In genomic region chr2:11777066-11777782, GRCh38 we compare ENCODE assay signal across 17 cellular contexts. TPM values are rescaled to one million over a fixed set of nuclear protein-coding genes. Genes with fewer than 3 reads are reported as not detected.
DNase-seq lines count a peak whose midpoint lies in the region; ATAC-seq and TF ChIP-seq lines count a peak whose summit lies in the region.
"Had no signal": no experiment of that assay in that cellular context is flagged by ENCODE, and none has a peak within 500 bp of the region (broad histone marks: within the 10 kb centered on the region; RNA-seq: fewer than 3 reads in every experiment).

No MANE protein-coding gene starts in this region.

- no peaks in the 10 kb centered on the region for H3K27me3 ChIP-seq in CD4-positive, CD25-positive, alpha-beta regulatory T cell (ENCODE audit: control insufficient read depth, insufficient read depth, low read length)
- H3K27me3 ChIP-seq: pancreas, SJCRH30 had no signal

- no peak for DNase-seq in CD4-positive, CD25-positive, alpha-beta regulatory T cell
- DNase-seq in ELF-1 (ENCODE audit: low read depth, low spot score) = peak; percentile 23
- DNase-seq in activated CD8-positive, alpha-beta memory T cell treated with anti-CD3 and anti-CD28 coated beads, Interleukin-2, amount 50 U/mL, for 48 hours = peak; percentile 42
- DNase-seq in natural killer cell = peak; percentile 35
- DNase-seq in activated CD4-positive, CD25-positive, alpha-beta regulatory T cell (lab: John Stamatoyannopoulos, UW) = no peak
- DNase-seq in HFFc6 = no peak
- no peak for DNase-seq in pons (ENCODE audit: low spot score)
- DNase-seq: C1 segment of cervical spinal cord; H7; KG1; NCI-H1930; pancreas; SJCRH30; stimulated activated CD4-positive, alpha-beta T cell treated with anti-CD3 and anti-CD28 coated beads, Interleukin-1b, Interleukin-23, amount 100 ng/mL, for 48 hours had no signal

- H3K9me3 ChIP-seq in CD4-positive, CD25-positive, alpha-beta regulatory T cell (ENCODE audit: control insufficient read depth in 2 of 2, low read length in 2 of 2) = no peaks in the 10 kb centered on the region
- H3K9me3 ChIP-seq: pancreas, SJCRH30 had no signal

- peak overlapping the region in 1 of 3 donors; percentile 89 for H3K27ac Mint-ChIP-seq in CD4-positive, CD25-positive, alpha-beta regulatory T cell
- peak overlapping the region; percentile 79 to 84 for H3K27ac Mint-ChIP-seq in natural killer cell
- no peak overlapping the region for H3K27ac Mint-ChIP-seq in HFFc6
- H3K27ac Mint-ChIP-seq: brain had no signal

- peak overlapping the region in 3 of 4 donors; percentile 32 to 76 (median 70) for H3K4me3 Mint-ChIP-seq in CD4-positive, CD25-positive, alpha-beta regulatory T cell
- H3K4me3 Mint-ChIP-seq in natural killer cell (peak overlapping the region; percentile 82), HFFc6 (no peak overlapping the region)
- H3K4me3 Mint-ChIP-seq: brain had no signal

- peaks cover 55% of the 10 kb centered on the region for H3K36me3 ChIP-seq in CD4-positive, CD25-positive, alpha-beta regulatory T cell (ENCODE audit: control insufficient read depth, insufficient read depth, low read length)

- no peak overlapping the region for H3K4me3 ChIP-seq in CD4-positive, CD25-positive, alpha-beta regulatory T cell (ENCODE audit: low read depth, low read length)
- H3K4me3 ChIP-seq: pancreas, SJCRH30 had no signal

- TF ChIP-seq CTCF in natural killer cell (IDR thresholded peaks at IDR 0.05) (no peak), HFFc6 (IDR thresholded peaks at IDR 0.05) (no peak)

- ATAC-seq in CD4-positive, CD25-positive, alpha-beta regulatory T cell (ENCODE audit: low read depth in 2 of 2) = no peak
- ATAC-seq in natural killer cell (peak; percentile 58 to 74 (median 64)), GM18867 (IDR thresholded peaks at IDR 0.05; ENCODE audit: unreplicated experiment) (no peak)
- ATAC-seq: pancreas had no signal

- no peaks in the 10 kb centered on the region for H3K27me3 Mint-ChIP-seq in CD4-positive, CD25-positive, alpha-beta regulatory T cell
- H3K27me3 Mint-ChIP-seq in natural killer cell (ENCODE audit: low read depth in 2 of 2) (no peaks in the 10 kb centered on the region), HFFc6 (ENCODE audit: insufficient read depth) (no peaks in the 10 kb centered on the region)
- H3K27me3 Mint-ChIP-seq: brain had no signal

- H3K4me1 Mint-ChIP-seq in CD4-positive, CD25-positive, alpha-beta regulatory T cell = peaks cover 36 to 54% (median 44%) of the 10 kb centered on the region in 4 donors
- H3K4me1 Mint-ChIP-seq in natural killer cell = peaks cover 46 to 49% of the 10 kb centered on the region in 2 donors
- peaks cover 45% of the 10 kb centered on the region for H3K4me1 Mint-ChIP-seq in HFFc6 (ENCODE audit: low read depth)

- intact Hi-C loops in natural killer cell (cut with micrococcal nuclease) = loop anchor here (1.0 kb wide), 1 partner anchor 27 kb away; no protein-coding TSS in a partner anchor

- no peaks in the 10 kb centered on the region for H3K9me3 Mint-ChIP-seq in CD4-positive, CD25-positive, alpha-beta regulatory T cell
- H3K9me3 Mint-ChIP-seq in natural killer cell (no peaks in the 10 kb centered on the region), HFFc6 (no peaks in the 10 kb centered on the region)
- H3K9me3 Mint-ChIP-seq: brain had no signal

- H3K36me3 Mint-ChIP-seq in CD4-positive, CD25-positive, alpha-beta regulatory T cell = peaks cover 38% of the 10 kb centered on the region
- H3K36me3 Mint-ChIP-seq in natural killer cell (peaks cover 29% of the 10 kb centered on the region), HFFc6 (ENCODE audit: low read depth) (peaks cover 16% of the 10 kb centered on the region)

- H3K27ac ChIP-seq in CD4-positive, CD25-positive, alpha-beta regulatory T cell (ENCODE audit: insufficient read depth, low read length, poor library complexity, severe bottlenecking) = no peak overlapping the region
- H3K27ac ChIP-seq: pancreas, SJCRH30, VCaP had no signal

- H3K4me1 ChIP-seq in CD4-positive, CD25-positive, alpha-beta regulatory T cell (ENCODE audit: control insufficient read depth, insufficient read depth, low read length, poor library complexity, severe bottlenecking) = peaks cover 35% of the 10 kb centered on the region

RNA-seq across cellular contexts. Expression of gene LPIN1, which starts 30.8 kb away (rescaled TPM):
- 94.9 TPM for total RNA-seq in CD4-positive, CD25-positive, alpha-beta regulatory T cell
- 10 to 100 TPM; 20.3 to 27.0 (median 24.4) TPM for polyA plus RNA-seq in CD4-positive, CD25-positive, alpha-beta regulatory T cell
- 100 to 1,000 TPM in 2 of 3 donors, 10 to 100 TPM in 1; 95.0 to 122 (median 118) TPM for total RNA-seq in natural killer cell
- total RNA-seq in HFFc6 (2021; fragmentation: NEBNext Ultra II Directional; extraction: Animal tissue kit (Norgen Biotek cat#: 25700)) = 10 to 100 TPM; 17.5 to 22.9 (median 20.7) TPM

Comparison
In these comparisons a context has a peak if more than half of its experiments do, and no peak if none do; other contexts are left out.
1. ATAC-seq: peak in natural killer cell (3 of 3); none in CD4-positive, CD25-positive, alpha-beta regulatory T cell (0 of 2) and GM18867 (single experiment).
2. DNase-seq: peak in ELF-1 (single experiment), activated CD8-positive, alpha-beta memory T cell treated with anti-CD3 and anti-CD28 coated beads, Interleukin-2, amount 50 U/mL, for 48 hours (single experiment) and natural killer cell (single experiment); none in CD4-positive, CD25-positive, alpha-beta regulatory T cell (0 of 3), activated CD4-positive, CD25-positive, alpha-beta regulatory T cell (0 of 4), HFFc6 (single experiment) and pons (single experiment).